Comparison of ENCODE assay signal across 23 cellular contexts in genomic region chr18:37705016-37705415, GRCh38.
DNase-seq lines count a peak whose midpoint lies in the region; ATAC-seq, FAIRE-seq and TF ChIP-seq lines count a peak whose summit lies in the region.
"Had no signal": no experiment of that assay in that cellular context is flagged by ENCODE, and none has a peak within 500 bp of the region (broad histone marks: within the 10 kb centered on the region; RNA-seq: fewer than 3 reads in every experiment).

No MANE protein-coding gene starts in this region.

- H3K27me3 Mint-ChIP-seq in Calu3 (ENCODE audit: unreplicated experiment), result no peaks in the 10 kb centered on the region

- intact Hi-C loops in Calu3 (cut with micrococcal nuclease; ENCODE audit: unreplicated experiment), result no loop called here

- no TSS peak for BruUV-seq in Calu3 (replicated peaks; lab: Mats Ljungman, UMichigan)

- no peaks in the 10 kb centered on the region for H3K36me3 ChIP-seq in WERI-Rb-1
- H3K36me3 ChIP-seq: BE2C; BLaER1 treated with 17β-estradiol and CSF1 and Interleukin-3, amounts not matched to agents 10 nM and 100 nM; HAP-1 had no signal

- ATAC-seq in GM18868 (IDR thresholded peaks at IDR 0.05; ENCODE audit: unreplicated experiment), result no peak
- ATAC-seq: A549 had no signal

- no peak overlapping the region for H3K4me3 Mint-ChIP-seq in Calu3 (ENCODE audit: low read depth, unreplicated experiment)
- H3K4me3 Mint-ChIP-seq: CD4-positive, alpha-beta memory T cell; HFFc6 had no signal

- peak; percentile 86 for FAIRE-seq in D721Med (lab: Jason Lieb, UNC)
- FAIRE-seq: A549, GM12891, GM18507, H54 had no signal

- no peaks in the 10 kb centered on the region for H3K9me3 ChIP-seq in WERI-Rb-1 (ENCODE audit: severe bottlenecking)
- H3K9me3 ChIP-seq: A549; BE2C; BLaER1 treated with 17β-estradiol and CSF1 and Interleukin-3, amounts not matched to agents 10 nM and 100 nM; HAP-1 had no signal

- H3K36me3 Mint-ChIP-seq in Calu3 (ENCODE audit: insufficient read depth, unreplicated experiment), result no peaks in the 10 kb centered on the region
- H3K36me3 Mint-ChIP-seq: CD4-positive, alpha-beta memory T cell had no signal

- no peak overlapping the region for H3K27ac ChIP-seq in WERI-Rb-1
- H3K27ac ChIP-seq: A549; BLaER1 treated with 17β-estradiol and CSF1 and Interleukin-3, amounts not matched to agents 10 nM and 100 nM had no signal

- no peaks in the 10 kb centered on the region for H3K27me3 ChIP-seq in WERI-Rb-1 (ENCODE audit: insufficient read depth, low read depth, severe bottlenecking)
- H3K27me3 ChIP-seq: BE2C; BLaER1 treated with 17β-estradiol and CSF1 and Interleukin-3, amounts not matched to agents 10 nM and 100 nM had no signal

- DNase-seq in NCI-H82 (lab: John Stamatoyannopoulos, UW), result peak; percentile 68
- DNase-seq in NCI-H82 treated with DMSO at 0.1 percent for 48 hours (lab: John Stamatoyannopoulos, UW; ENCODE audit: unreplicated experiment), result no peak
- no peak for DNase-seq in D721Med (ENCODE audit: insufficient read length, low spot score)
- DNase-seq in WERI-Rb-1, result peak; percentile 56
- DNase-seq in Calu3, result no peak
- DNase-seq: 8988T; ACHN; AML-193; BE2C; CD4-positive, alpha-beta memory T cell; COR-L47; DMS53; DMS79 treated with DMSO at 0.1 percent for 48 hours; GF-D8; GOT3; HFFc6 had no signal

- no peak overlapping the region for H3K27ac Mint-ChIP-seq in Calu3 (ENCODE audit: unreplicated experiment)
- H3K27ac Mint-ChIP-seq: CD4-positive, alpha-beta memory T cell; HFFc6 had no signal

- CTCF ChIA-PET in Calu3 (lab: Charles Lee), result no interaction called here

- TF ChIP-seq CTCF in D721Med (IDR thresholded peaks at IDR 0.05; ENCODE audit: insufficient read depth, missing control alignments) (no peak), WERI-Rb-1 (IDR thresholded peaks at IDR 0.05; ENCODE audit: low read depth, low read length) (peak; percentile 59), Calu3 (IDR thresholded peaks at IDR 0.05; ENCODE audit: unreplicated experiment) (no peak)

- no peak overlapping the region for H3K4me3 ChIP-seq in WERI-Rb-1 (ENCODE audit: low read depth, low read length)
- H3K4me3 ChIP-seq: A549; BLaER1 treated with 17β-estradiol and CSF1 and Interleukin-3, amounts not matched to agents 10 nM and 100 nM; HAP-1 had no signal

- no peaks in the 10 kb centered on the region for H3K4me1 Mint-ChIP-seq in Calu3 (ENCODE audit: low read depth, unreplicated experiment)
- H3K4me1 Mint-ChIP-seq: CD4-positive, alpha-beta memory T cell had no signal

- no peaks in the 10 kb centered on the region for H3K9me3 Mint-ChIP-seq in Calu3 (ENCODE audit: low read depth, unreplicated experiment)

Comparison
In these comparisons a context has a peak if more than half of its experiments do, and no peak if none do; other contexts are left out.
1. DNase-seq: peak in NCI-H82 (single experiment) and WERI-Rb-1 (single experiment); none in NCI-H82 treated with DMSO at 0.1 percent for 48 hours (single experiment), D721Med (single experiment) and Calu3 (single experiment).